Comparison of ENCODE assay signal across 14 cellular contexts in genomic region chr3:150251187-150251592, GRCh38.
DNase-seq lines count a peak whose midpoint lies in the region; ATAC-seq and TF ChIP-seq lines count a peak whose summit lies in the region.
"Had no signal": no experiment of that assay in that cellular context is flagged by ENCODE, and none has a peak within 500 bp of the region (broad histone marks: within the 10 kb centered on the region; RNA-seq: fewer than 3 reads in every experiment).

No MANE protein-coding gene starts in this region.

- peak overlapping the region; percentile 32 for H2AFZ ChIP-seq in mammary epithelial cell (ENCODE audit: low read depth, low read length)

- dilution Hi-C loops in mammary epithelial cell (cut with HindIII; ENCODE audit: low sequenced_read_pairs), result no loop called here

- H3K9me3 ChIP-seq in mammary epithelial cell (replicated peaks; ENCODE audit: insufficient read depth, low read length) (no peaks in the 10 kb centered on the region), adipocyte (ENCODE audit: control insufficient read depth, low read length) (no peaks in the 10 kb centered on the region), mesodermal cell (ENCODE audit: control insufficient read depth, low read length) (no peaks in the 10 kb centered on the region), aorta (ENCODE audit: control insufficient read depth, low read length) (no peaks in the 10 kb centered on the region)
- H3K9me3 ChIP-seq: colonic mucosa, lower lobe of right lung, neutrophil had no signal

- H3K9me3 Mint-ChIP-seq in MCF 10A (ENCODE audit: unreplicated experiment), result no peaks in the 10 kb centered on the region

- H3K4me3 Mint-ChIP-seq in MCF 10A (ENCODE audit: unreplicated experiment), result no peak overlapping the region

- H3K36me3 ChIP-seq in mammary epithelial cell (ENCODE audit: insufficient read depth, low read length) (no peaks in the 10 kb centered on the region), adipocyte (ENCODE audit: control insufficient read depth, insufficient read depth, low read length, severe bottlenecking) (no peaks in the 10 kb centered on the region), mesodermal cell (ENCODE audit: control insufficient read depth, insufficient read depth, low read length) (no peaks in the 10 kb centered on the region), aorta (ENCODE audit: control insufficient read depth in 1 of 2, insufficient read depth in 2 of 2, low read length in 1 of 2) (no peaks in the 10 kb centered on the region)
- H3K36me3 ChIP-seq: colonic mucosa, lower lobe of right lung, neutrophil had no signal

- no peak overlapping the region for H3K27ac Mint-ChIP-seq in MCF 10A (ENCODE audit: low read depth, unreplicated experiment)

- H3K4me3 ChIP-seq in mammary epithelial cell (replicated peaks in 1 of 3; ENCODE audit: insufficient read depth in 1 of 3, low read depth in 2 of 3, low read length in 3 of 3) (no peak overlapping the region), adipocyte (ENCODE audit: low read length) (peak overlapping the region; percentile 57), mesodermal cell (ENCODE audit: extremely low read depth, insufficient read depth, low read length, poor library complexity, severe bottlenecking) (no peak overlapping the region), aorta (ENCODE audit: low read length in 2 of 2) (no peak overlapping the region)
- H3K4me3 ChIP-seq: colonic mucosa, lower lobe of right lung had no signal

- H3K27me3 ChIP-seq in mammary epithelial cell (ENCODE audit: insufficient read depth, low read length) (no peaks in the 10 kb centered on the region), adipocyte (replicated peaks; ENCODE audit: control insufficient read depth, insufficient read depth, low read length) (no peaks in the 10 kb centered on the region), aorta (ENCODE audit: control insufficient read depth in 1 of 2, insufficient read depth in 2 of 2, low read length in 1 of 2) (no peaks in the 10 kb centered on the region)
- H3K27me3 ChIP-seq: colonic mucosa, neutrophil had no signal

- no peak overlapping the region for H3K4me2 ChIP-seq in mammary epithelial cell (ENCODE audit: insufficient read depth, low read depth, low read length)
- H3K4me2 ChIP-seq: KMS-11 had no signal

- 81% methylated on average over 3 of the region's 3 CpGs for WGBS in mammary epithelial cell (ENCODE audit: low coverage, missing lambda C conversion rate)
- WGBS in mesodermal cell (ENCODE audit: insufficient coverage in 2 of 2), 2 experiments, result 86 to 92% methylated on average over 2 to 3 of the region's 3 CpGs
- WGBS in aorta, 2 donors, result 76 to 81% methylated on average over 3 of the region's 3 CpGs

- no peak for TF ChIP-seq CTCF in mammary epithelial cell (conservative IDR thresholded peaks at IDR 0.05 in 1 of 2, IDR thresholded peaks at IDR 0.05 in 1 of 2; ENCODE audit: extremely low read depth in 1 of 2, insufficient read depth in 1 of 2, low read depth in 1 of 2, low read length in 2 of 2)
- no peak for TF ChIP-seq CTCF in MCF 10A (IDR thresholded peaks at IDR 0.05; ENCODE audit: unreplicated experiment)

- H3K27ac ChIP-seq in mammary epithelial cell (ENCODE audit: insufficient read depth, low read depth, low read length), result no peak overlapping the region
- peak overlapping the region; percentile 74 for H3K27ac ChIP-seq in mesodermal cell (ENCODE audit: low read depth, low read length, severe bottlenecking)
- H3K27ac ChIP-seq in aorta (ENCODE audit: low read depth in 1 of 2, low read length in 2 of 2), result peak overlapping the region; percentile 79 to 91
- H3K27ac ChIP-seq: colonic mucosa, KMS-11, lower lobe of right lung, neutrophil had no signal

- CTCF ChIA-PET in mammary epithelial cell (lab: Charles Lee; ENCODE audit: low non-redundant PET) (no interaction called here), MCF 10A (lab: Yijun Ruan, JAX) (interaction anchor here (0.5 to 10.6 kb wide), 3 partner anchors 12 to 431 kb away, joined by 3 to 85 read pairs (median 4); no protein-coding TSS in a partner anchor)

- H3K27me3 Mint-ChIP-seq in MCF 10A (ENCODE audit: insufficient read depth, unreplicated experiment), result no peaks in the 10 kb centered on the region

- peaks cover 41% of the 10 kb centered on the region for H3K4me1 ChIP-seq in mammary epithelial cell (ENCODE audit: insufficient read depth, low read length)
- peaks cover 75% of the 10 kb centered on the region for H3K4me1 ChIP-seq in adipocyte (ENCODE audit: control insufficient read depth, insufficient read depth, low read length)
- H3K4me1 ChIP-seq in mesodermal cell (ENCODE audit: control insufficient read depth, insufficient read depth, low read length, poor library complexity, severe bottlenecking), result peaks cover 38% of the 10 kb centered on the region
- H3K4me1 ChIP-seq in aorta (ENCODE audit: control insufficient read depth in 1 of 2, insufficient read depth in 2 of 2, low read length in 2 of 2), result peaks cover 3 to 6% of the 10 kb centered on the region in 2 donors
- H3K4me1 ChIP-seq: colonic mucosa had no signal

- H3K4me1 Mint-ChIP-seq in MCF 10A (ENCODE audit: insufficient read depth, unreplicated experiment), result peaks cover 20% of the 10 kb centered on the region

- H3K9ac ChIP-seq in mammary epithelial cell (ENCODE audit: insufficient read depth, low read length), result no peak overlapping the region
- H3K9ac ChIP-seq in adipocyte (ENCODE audit: low read length), result peak overlapping the region; percentile 38
- H3K9ac ChIP-seq: KMS-11 had no signal

- in situ Hi-C loops in mammary epithelial cell (cut with MboI; ENCODE audit: low sequenced_read_pairs in 2 of 2), result no loop called here

- POLR2A ChIA-PET in MCF 10A (lab: Yijun Ruan, JAX), result interaction anchor here (1.4 to 1.5 kb wide), 2 partner anchors 8 to 12 kb away, joined by 4 to 6 read pairs; no protein-coding TSS in a partner anchor

- no peaks in the 10 kb centered on the region for H4K20me1 ChIP-seq in mammary epithelial cell (ENCODE audit: insufficient read depth, low read length)

- no peak for ATAC-seq in aorta (ENCODE audit: low FRiP score)
- ATAC-seq: lower lobe of right lung had no signal

- BruUV-seq in mammary epithelial cell (replicated peaks; lab: Mats Ljungman, UMichigan), result no TSS peak
- no TSS peak for BruUV-seq in MCF 10A (replicated peaks; lab: Mats Ljungman, UMichigan)

- intact Hi-C loops in mammary epithelial cell (cut with micrococcal nuclease) (no loop called here), MCF 10A (cut with micrococcal nuclease) (no loop called here), aorta (cut with DNase I) (loop anchor here in 1 of 2 donors (2.0 kb wide), 1 partner anchor 14 kb away; no protein-coding TSS in a partner anchor)

- no peaks in the 10 kb centered on the region for H3K36me3 Mint-ChIP-seq in MCF 10A (ENCODE audit: insufficient read depth, unreplicated experiment)

- no peaks in the 10 kb centered on the region for H3K79me2 ChIP-seq in mammary epithelial cell (ENCODE audit: insufficient read depth, low read length)

- DNase-seq in mammary epithelial cell, result no peak
- DNase-seq in MCF 10A (ENCODE audit: unreplicated experiment), result no peak
- DNase-seq in adipocyte (ENCODE audit: low read depth), result no peak
- no peak for DNase-seq in aorta
- DNase-seq in stimulated activated CD4-positive, alpha-beta T cell treated with anti-CD3 and anti-CD28 coated beads, Interleukin-1b, Interleukin-23, amount 100 ng/mL, for 48 hours, result no peak
- DNase-seq in HUDEP-2 (lab: John Stamatoyannopoulos, UW; ENCODE audit: unreplicated experiment in 76 of 76), result no peak
- no peak for DNase-seq in GF-D8 (lab: John Stamatoyannopoulos, UW)
- DNase-seq: colonic mucosa, lower lobe of right lung, NCI-H2081 treated with DMSO at 0.1 percent for 48 hours, small intestine had no signal
